8 cellular contexts compared by ENCODE assay signal in the genomic region with DNA sequence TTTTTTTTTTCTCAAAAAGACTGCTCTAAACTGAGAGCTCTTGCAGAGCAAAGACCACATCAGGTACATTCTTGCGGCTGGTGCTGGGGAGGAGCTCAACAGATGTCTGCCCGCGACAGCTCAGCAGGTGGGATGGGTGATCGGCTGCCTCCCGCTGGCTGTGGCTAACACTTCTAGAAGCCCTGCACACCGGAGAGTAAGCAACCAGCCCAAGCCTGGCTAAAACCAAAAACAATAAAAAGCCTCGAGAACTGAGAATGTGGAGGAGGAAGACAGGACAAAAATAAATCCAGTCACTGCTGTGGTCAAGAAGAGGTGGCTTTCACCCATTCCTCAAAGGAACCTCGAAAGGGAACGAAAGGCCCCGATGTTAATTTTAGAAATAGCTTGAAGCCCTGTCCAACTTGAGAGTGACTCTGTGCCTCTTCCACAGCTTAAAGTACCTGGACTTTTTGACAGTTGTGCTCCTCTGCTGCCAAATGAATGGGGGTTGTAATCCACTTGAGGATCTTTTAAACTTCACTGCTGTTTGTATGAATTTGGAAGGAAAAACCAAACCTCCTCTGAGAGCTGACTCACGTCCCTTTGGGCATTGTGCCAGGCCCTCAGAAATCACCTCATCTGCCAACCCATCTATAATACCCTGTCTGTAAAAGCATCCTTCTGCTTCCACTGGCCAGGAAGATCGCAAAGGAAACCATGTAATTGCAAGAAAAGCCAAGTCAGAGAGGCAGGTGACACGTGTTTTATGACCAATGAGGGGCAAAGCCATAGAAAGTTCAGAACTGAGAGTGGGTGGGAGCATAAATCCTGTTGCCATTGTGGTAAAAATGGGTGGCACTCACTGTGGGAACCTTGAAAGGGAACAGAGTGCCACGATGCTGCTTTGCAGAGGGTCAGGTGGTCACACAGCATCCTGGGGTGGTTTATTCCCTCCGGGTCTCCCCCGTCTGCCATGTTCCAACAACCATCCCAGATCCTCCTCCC.
DNase-seq lines count a peak whose midpoint lies in the region; ATAC-seq lines count a peak whose summit lies in the region.

No MANE protein-coding gene starts in this region.

- peaks cover 32% of the 10 kb centered on the region for H3K4me1 Mint-ChIP-seq in activated naive CD8-positive, alpha-beta T cell treated with anti-CD3 and anti-CD28 coated beads, Interleukin-2, amount 50 U/mL, for 24 hours

- no peaks in the 10 kb centered on the region for H3K27me3 Mint-ChIP-seq in activated naive CD8-positive, alpha-beta T cell treated with anti-CD3 and anti-CD28 coated beads, Interleukin-2, amount 50 U/mL, for 24 hours

- no peaks in the 10 kb centered on the region for H3K9me3 Mint-ChIP-seq in activated naive CD8-positive, alpha-beta T cell treated with anti-CD3 and anti-CD28 coated beads, Interleukin-2, amount 50 U/mL, for 24 hours

- ATAC-seq in GM19468 (IDR thresholded peaks at IDR 0.05; ENCODE audit: extremely low read depth, unreplicated experiment) = peak; percentile 47
- ATAC-seq in activated naive CD8-positive, alpha-beta T cell treated with anti-CD3 and anti-CD28 coated beads, Interleukin-2, amount 50 U/mL, for 24 hours = peak; percentile 87
- no peak for ATAC-seq in GM18861 (IDR thresholded peaks at IDR 0.05; ENCODE audit: unreplicated experiment)

- no peaks in the 10 kb centered on the region for H3K36me3 Mint-ChIP-seq in activated naive CD8-positive, alpha-beta T cell treated with anti-CD3 and anti-CD28 coated beads, Interleukin-2, amount 50 U/mL, for 24 hours (ENCODE audit: low read depth)

- peak overlapping the region; percentile 64 for H3K4me3 Mint-ChIP-seq in activated naive CD8-positive, alpha-beta T cell treated with anti-CD3 and anti-CD28 coated beads, Interleukin-2, amount 50 U/mL, for 24 hours

- peak overlapping the region; percentile 87 for H3K27ac Mint-ChIP-seq in activated naive CD8-positive, alpha-beta T cell treated with anti-CD3 and anti-CD28 coated beads, Interleukin-2, amount 50 U/mL, for 24 hours

- peak; percentile 10 for DNase-seq in COR-L47 (lab: John Stamatoyannopoulos, UW)
- DNase-seq in HPDE6-E6E7 (ENCODE audit: extremely low spot score) = peak; percentile 14
- peak; percentile 60 to 84 (median 78) for DNase-seq in T-helper 1 cell
- peak; percentile 77 for DNase-seq in activated naive CD8-positive, alpha-beta T cell treated with anti-CD3 and anti-CD28 coated beads, Interleukin-2, amount 50 U/mL, for 24 hours
- DNase-seq in stimulated activated CD4-positive, alpha-beta T cell treated with anti-CD3 and anti-CD28 coated beads, Interleukin-12 subunit alpha, Interleukin-12 subunit beta, amount 100 ng/mL, for 48 hours (ENCODE audit: low read depth in 2 of 3, low spot score in 1 of 3) = peak; percentile 52 to 70 (median 62)
- DNase-seq in NCI-H748 (lab: John Stamatoyannopoulos, UW; ENCODE audit: unreplicated experiment) = no peak
